ENCODE assay signal across 33 cellular contexts in genomic region chr13:53839461-53839860, GRCh38.
"Had no signal": no experiment of that assay in that cellular context is flagged by ENCODE, and none has a peak within 500 bp of the region (broad histone marks: within the 10 kb centered on the region; RNA-seq: fewer than 3 reads in every experiment).

No MANE protein-coding gene starts in this region.

- DNase-seq: Karpas-422, Kasumi-1, MG63, MM.1S, MV-4-11, NCI-H1048, NCI-H1092, NCI-H1092 treated with DMSO at 0.1 percent for 48 hours, NCI-H1105, NCI-H1105 treated with DMSO at 0.1 percent for 48 hours, NCI-H1417, NCI-H1417 treated with DMSO at 0.1 percent for 48 hours, NCI-H1436, NCI-H1436 treated with DMSO at 0.1 percent for 48 hours, NCI-H146, NCI-H1694, NCI-H1694 treated with DMSO at 0.1 percent for 48 hours, NCI-H187, NCI-H187 treated with DMSO at 0.1 percent for 48 hours, NCI-H1930, NCI-H2029, NCI-H2029 treated with DMSO at 0.1 percent for 48 hours, NCI-H2081, NCI-H2081 treated with DMSO at 0.1 percent for 48 hours, NCI-H2107, NCI-H2171, NCI-H2171 treated with DMSO at 0.1 percent for 48 hours, NCI-H2227 treated with DMSO at 0.1 percent for 48 hours, NCI-H226, NCI-H345, NCI-H446, NCI-H446 treated with DMSO at 0.1 percent for 48 hours, NCI-H510A had no signal
